ENCODE assay signal across 1 cellular context in the genomic region with DNA sequence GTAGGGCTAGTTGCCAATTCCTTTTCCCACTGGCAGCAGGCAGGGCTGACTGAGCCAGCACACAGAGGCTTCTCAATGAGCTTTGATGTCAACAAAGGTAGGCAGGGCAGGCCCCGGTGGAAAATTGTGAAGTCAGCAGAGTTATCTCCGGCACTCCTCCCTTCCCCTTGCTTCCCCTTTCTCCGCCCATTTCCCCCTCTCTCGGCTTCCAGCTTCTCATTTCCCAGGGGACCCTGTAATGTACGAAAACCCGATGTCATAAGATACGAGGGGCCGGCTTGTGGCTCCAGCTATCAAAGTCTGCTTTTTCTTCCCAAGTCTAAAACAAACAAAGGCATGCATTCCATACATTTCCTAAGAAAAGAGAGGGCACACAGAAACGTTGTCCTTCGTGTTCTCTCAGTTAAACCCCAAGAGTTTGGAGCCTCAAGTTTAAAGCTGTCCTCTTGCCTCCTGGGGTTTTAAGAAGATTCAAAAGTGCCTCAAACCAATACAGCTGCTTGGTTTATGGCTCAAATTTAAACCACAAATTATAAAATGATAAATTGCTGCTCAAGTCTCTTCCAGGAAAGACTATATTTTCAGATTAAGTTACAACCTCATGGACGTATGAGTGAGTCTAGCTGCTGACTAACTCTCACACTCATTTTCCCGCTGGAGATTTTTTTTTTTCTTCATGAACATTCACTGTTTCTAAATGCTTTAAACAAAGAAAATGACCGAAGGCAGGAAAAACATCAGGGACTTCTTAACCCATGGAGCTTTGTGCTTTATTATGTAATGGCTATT.
TF ChIP-seq lines count a peak whose summit lies in the region.

No MANE protein-coding gene starts in this region.

TF ChIP-seq in HEK293, 187 proteins besides CTCF, POLR2A, EP300 and RAD21 (continued from another document and continues in another):
- TF ChIP-seq ZBTB49 (tag by site-specific recombination; IDR thresholded peaks at IDR 0.05; ENCODE audit: low read depth) (no peak), ZBTB11 (tag by site-specific recombination; conservative IDR thresholded peaks at IDR 0.05; ENCODE audit: low read depth) (no peak), ZNF221 (tag by site-specific recombination; IDR thresholded peaks at IDR 0.05; ENCODE audit: borderline replicate concordance) (no peak), ZNF555 (tag by site-specific recombination; conservative IDR thresholded peaks at IDR 0.05) (no peak), ZNF518A (tag by site-specific recombination; conservative IDR thresholded peaks at IDR 0.05; ENCODE audit: low read depth) (no peak), ZNF830 (tag by site-specific recombination; IDR thresholded peaks at IDR 0.05; ENCODE audit: low read depth) (no peak), ZBTB17 (tag by site-specific recombination; IDR thresholded peaks at IDR 0.05) (peak; percentile 93), ZIC2 (tag by site-specific recombination; IDR thresholded peaks at IDR 0.05) (no peak), ZNF692 (tag by site-specific recombination; IDR thresholded peaks at IDR 0.05) (peak; percentile 24; the same call in 1 of the 2 replicates), ZNF76 (tag by site-specific recombination; IDR thresholded peaks at IDR 0.05; ENCODE audit: borderline replicate concordance, low read depth) (no peak), ZNF2 (tag by site-specific recombination; IDR thresholded peaks at IDR 0.05) (no peak), ZNF596 (tag by site-specific recombination; IDR thresholded peaks at IDR 0.05) (0 out of 2 replicates have a peak, but pooled peaks have one; percentile 11), ZNF777 (tag by site-specific recombination; IDR thresholded peaks at IDR 0.05; ENCODE audit: borderline replicate concordance) (no peak)
- TF ChIP-seq, protein P1, sequence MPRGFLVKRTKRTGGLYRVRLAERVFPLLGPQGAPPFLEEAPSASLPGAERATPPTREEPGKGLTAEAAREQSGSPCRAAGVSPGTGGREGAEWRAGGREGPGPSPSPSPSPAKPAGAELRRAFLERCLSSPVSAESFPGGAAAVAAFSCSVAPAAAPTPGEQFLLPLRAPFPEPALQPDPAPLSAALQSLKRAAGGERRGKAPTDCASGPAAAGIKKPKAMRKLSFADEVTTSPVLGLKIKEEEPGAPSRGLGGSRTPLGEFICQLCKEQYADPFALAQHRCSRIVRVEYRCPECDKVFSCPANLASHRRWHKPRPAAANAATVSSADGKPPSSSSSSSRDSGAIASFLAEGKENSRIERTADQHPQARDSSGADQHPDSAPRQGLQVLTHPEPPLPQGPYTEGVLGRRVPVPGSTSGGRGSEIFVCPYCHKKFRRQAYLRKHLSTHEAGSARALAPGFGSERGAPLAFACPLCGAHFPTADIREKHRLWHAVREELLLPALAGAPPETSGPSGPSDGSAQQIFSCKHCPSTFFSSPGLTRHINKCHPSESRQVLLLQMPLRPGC (tag by site-specific recombination; IDR thresholded peaks at IDR 0.05): peak; percentile 75
- TF ChIP-seq, protein P2, sequence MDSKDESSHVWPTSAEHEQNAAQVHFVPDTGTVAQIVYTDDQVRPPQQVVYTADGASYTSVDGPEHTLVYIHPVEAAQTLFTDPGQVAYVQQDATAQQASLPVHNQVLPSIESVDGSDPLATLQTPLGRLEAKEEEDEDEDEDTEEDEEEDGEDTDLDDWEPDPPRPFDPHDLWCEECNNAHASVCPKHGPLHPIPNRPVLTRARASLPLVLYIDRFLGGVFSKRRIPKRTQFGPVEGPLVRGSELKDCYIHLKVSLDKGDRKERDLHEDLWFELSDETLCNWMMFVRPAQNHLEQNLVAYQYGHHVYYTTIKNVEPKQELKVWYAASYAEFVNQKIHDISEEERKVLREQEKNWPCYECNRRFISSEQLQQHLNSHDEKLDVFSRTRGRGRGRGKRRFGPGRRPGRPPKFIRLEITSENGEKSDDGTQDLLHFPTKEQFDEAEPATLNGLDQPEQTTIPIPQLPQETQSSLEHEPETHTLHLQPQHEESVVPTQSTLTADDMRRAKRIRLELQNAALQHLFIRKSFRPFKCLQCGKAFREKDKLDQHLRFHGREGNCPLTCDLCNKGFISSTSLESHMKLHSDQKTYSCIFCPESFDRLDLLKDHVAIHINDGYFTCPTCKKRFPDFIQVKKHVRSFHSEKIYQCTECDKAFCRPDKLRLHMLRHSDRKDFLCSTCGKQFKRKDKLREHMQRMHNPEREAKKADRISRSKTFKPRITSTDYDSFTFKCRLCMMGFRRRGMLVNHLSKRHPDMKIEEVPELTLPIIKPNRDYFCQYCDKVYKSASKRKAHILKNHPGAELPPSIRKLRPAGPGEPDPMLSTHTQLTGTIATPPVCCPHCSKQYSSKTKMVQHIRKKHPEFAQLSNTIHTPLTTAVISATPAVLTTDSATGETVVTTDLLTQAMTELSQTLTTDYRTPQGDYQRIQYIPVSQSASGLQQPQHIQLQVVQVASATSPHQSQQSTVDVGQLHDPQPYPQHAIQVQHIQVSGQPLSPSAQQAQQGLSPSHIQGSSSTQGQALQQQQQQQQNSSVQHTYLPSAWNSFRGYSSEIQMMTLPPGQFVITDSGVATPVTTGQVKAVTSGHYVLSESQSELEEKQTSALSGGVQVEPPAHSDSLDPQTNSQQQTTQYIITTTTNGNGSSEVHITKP (tag by site-specific recombination; IDR thresholded peaks at IDR 0.05): peak; percentile 89
- TF ChIP-seq, protein P3, sequence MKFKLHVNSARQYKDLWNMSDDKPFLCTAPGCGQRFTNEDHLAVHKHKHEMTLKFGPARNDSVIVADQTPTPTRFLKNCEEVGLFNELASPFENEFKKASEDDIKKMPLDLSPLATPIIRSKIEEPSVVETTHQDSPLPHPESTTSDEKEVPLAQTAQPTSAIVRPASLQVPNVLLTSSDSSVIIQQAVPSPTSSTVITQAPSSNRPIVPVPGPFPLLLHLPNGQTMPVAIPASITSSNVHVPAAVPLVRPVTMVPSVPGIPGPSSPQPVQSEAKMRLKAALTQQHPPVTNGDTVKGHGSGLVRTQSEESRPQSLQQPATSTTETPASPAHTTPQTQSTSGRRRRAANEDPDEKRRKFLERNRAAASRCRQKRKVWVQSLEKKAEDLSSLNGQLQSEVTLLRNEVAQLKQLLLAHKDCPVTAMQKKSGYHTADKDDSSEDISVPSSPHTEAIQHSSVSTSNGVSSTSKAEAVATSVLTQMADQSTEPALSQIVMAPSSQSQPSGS (tag by site-specific recombination; IDR thresholded peaks at IDR 0.05; ENCODE audit: low read depth): peak; percentile 4; the same call in 1 of the 2 replicates
- TF ChIP-seq, protein P4, sequence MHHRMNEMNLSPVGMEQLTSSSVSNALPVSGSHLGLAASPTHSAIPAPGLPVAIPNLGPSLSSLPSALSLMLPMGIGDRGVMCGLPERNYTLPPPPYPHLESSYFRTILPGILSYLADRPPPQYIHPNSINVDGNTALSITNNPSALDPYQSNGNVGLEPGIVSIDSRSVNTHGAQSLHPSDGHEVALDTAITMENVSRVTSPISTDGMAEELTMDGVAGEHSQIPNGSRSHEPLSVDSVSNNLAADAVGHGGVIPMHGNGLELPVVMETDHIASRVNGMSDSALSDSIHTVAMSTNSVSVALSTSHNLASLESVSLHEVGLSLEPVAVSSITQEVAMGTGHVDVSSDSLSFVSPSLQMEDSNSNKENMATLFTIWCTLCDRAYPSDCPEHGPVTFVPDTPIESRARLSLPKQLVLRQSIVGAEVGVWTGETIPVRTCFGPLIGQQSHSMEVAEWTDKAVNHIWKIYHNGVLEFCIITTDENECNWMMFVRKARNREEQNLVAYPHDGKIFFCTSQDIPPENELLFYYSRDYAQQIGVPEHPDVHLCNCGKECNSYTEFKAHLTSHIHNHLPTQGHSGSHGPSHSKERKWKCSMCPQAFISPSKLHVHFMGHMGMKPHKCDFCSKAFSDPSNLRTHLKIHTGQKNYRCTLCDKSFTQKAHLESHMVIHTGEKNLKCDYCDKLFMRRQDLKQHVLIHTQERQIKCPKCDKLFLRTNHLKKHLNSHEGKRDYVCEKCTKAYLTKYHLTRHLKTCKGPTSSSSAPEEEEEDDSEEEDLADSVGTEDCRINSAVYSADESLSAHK (tag by site-specific recombination; IDR thresholded peaks at IDR 0.05): peak; percentile 58; the same call in 1 of the 2 replicates
- TF ChIP-seq, protein P5, sequence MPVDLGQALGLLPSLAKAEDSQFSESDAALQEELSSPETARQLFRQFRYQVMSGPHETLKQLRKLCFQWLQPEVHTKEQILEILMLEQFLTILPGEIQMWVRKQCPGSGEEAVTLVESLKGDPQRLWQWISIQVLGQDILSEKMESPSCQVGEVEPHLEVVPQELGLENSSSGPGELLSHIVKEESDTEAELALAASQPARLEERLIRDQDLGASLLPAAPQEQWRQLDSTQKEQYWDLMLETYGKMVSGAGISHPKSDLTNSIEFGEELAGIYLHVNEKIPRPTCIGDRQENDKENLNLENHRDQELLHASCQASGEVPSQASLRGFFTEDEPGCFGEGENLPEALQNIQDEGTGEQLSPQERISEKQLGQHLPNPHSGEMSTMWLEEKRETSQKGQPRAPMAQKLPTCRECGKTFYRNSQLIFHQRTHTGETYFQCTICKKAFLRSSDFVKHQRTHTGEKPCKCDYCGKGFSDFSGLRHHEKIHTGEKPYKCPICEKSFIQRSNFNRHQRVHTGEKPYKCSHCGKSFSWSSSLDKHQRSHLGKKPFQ (tag by site-specific recombination; IDR thresholded peaks at IDR 0.05): no peak
